10 cellular contexts compared by ENCODE assay signal in the genomic region with DNA sequence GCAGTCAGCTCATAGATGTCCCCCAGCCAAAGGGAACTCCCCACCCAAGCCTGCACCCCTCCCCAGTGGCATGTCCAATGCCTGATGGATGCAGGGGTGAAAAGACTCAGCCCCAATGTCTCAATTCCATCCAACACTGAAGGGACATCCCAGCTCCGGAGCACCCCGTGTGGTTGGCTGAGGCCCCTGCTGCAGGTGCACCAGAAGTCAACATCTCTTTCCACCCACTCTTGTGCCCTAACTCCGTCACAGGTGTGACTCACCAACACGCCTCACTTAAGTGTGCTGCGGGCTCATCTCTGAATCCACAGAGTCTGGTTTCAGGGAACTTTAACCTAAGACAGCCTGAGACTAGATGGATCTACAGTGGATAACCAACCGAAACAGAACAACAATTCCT. TPM values are rescaled to one million over a fixed set of nuclear protein-coding genes. Genes with fewer than 3 reads are reported as not detected.
DNase-seq lines count a peak whose midpoint lies in the region; ATAC-seq and TF ChIP-seq lines count a peak whose summit lies in the region.
"Had no signal": no experiment of that assay in that cellular context is flagged by ENCODE, and none has a peak within 500 bp of the region (broad histone marks: within the 10 kb centered on the region; RNA-seq: fewer than 3 reads in every experiment).

No MANE protein-coding gene starts in this region.

- H4K20me1 ChIP-seq in H9 (ENCODE audit: control insufficient read depth, insufficient read depth, insufficient read length), result no peaks in the 10 kb centered on the region

- H3K23ac ChIP-seq in H9 (ENCODE audit: insufficient read length, low read depth, low read length), result no peak overlapping the region

- no peak overlapping the region for H3K56ac ChIP-seq in H9 (ENCODE audit: insufficient read length, low read depth, low read length)

- intact Hi-C loops in naive thymus-derived CD4-positive, alpha-beta T cell (cut with micrococcal nuclease), result no loop called here

- H2BK20ac ChIP-seq in H9 (ENCODE audit: low read depth, low read length, poor library complexity, severe bottlenecking), result no peak overlapping the region

- no CpG with 5 or more reads among the region's 6 CpGs for WGBS in H9 (ENCODE audit: extremely low coverage, insufficient read length, low lambda C conversion rate)

- H3K27me3 ChIP-seq in H9 (ENCODE audit: insufficient read depth, low read length), result no peaks in the 10 kb centered on the region
- no peaks in the 10 kb centered on the region for H3K27me3 ChIP-seq in naive thymus-derived CD4-positive, alpha-beta T cell (ENCODE audit: control insufficient read depth in 2 of 2, insufficient read depth in 2 of 2, low read length in 2 of 2)

- H2BK12ac ChIP-seq in H9 (ENCODE audit: insufficient read length, low read depth, low read length), result no peak overlapping the region

- no peak overlapping the region for H3K9ac ChIP-seq in H9 (ENCODE audit: extremely low read depth, insufficient read length, low read length)

- H3K27ac Mint-ChIP-seq in H9, result no peak overlapping the region; a peak in 1 of 7 replicates
- peak overlapping the region in 1 of 9 donors; percentile 37 for H3K27ac Mint-ChIP-seq in naive thymus-derived CD4-positive, alpha-beta T cell

- H4K91ac ChIP-seq in H9 (ENCODE audit: insufficient read length, low read depth, low read length), result no peak overlapping the region

- no peaks in the 10 kb centered on the region for H3K4me1 ChIP-seq in H9 (ENCODE audit: insufficient read depth, low read length)
- no peaks in the 10 kb centered on the region for H3K4me1 ChIP-seq in naive thymus-derived CD4-positive, alpha-beta T cell (ENCODE audit: control insufficient read depth in 2 of 2, insufficient read depth in 2 of 2, low read length in 2 of 2)

- H2BK15ac ChIP-seq in H9 (ENCODE audit: low read depth, low read length), result no peak overlapping the region

- no peak overlapping the region for H4K8ac ChIP-seq in H9 (replicated peaks; ENCODE audit: insufficient read length, low read depth, low read length)

- H2AFZ ChIP-seq in H9 (ENCODE audit: low read length), result no peak overlapping the region

- no peak overlapping the region for H3K4me3 ChIP-seq in naive thymus-derived CD4-positive, alpha-beta T cell (ENCODE audit: low read length)

- H2AK5ac ChIP-seq in H9 (ENCODE audit: insufficient read length, low read length), result no peak overlapping the region

- no peak overlapping the region for H3K18ac ChIP-seq in H9 (ENCODE audit: insufficient read length, low read depth, low read length)

- H3K9me3 ChIP-seq in H9 (ENCODE audit: control insufficient read depth, low read depth, low read length), result no peaks in the 10 kb centered on the region
- no peaks in the 10 kb centered on the region for H3K9me3 ChIP-seq in naive thymus-derived CD4-positive, alpha-beta T cell (ENCODE audit: control insufficient read depth in 2 of 3, low read length in 3 of 3)

- no peak overlapping the region for H3K14ac ChIP-seq in H9 (ENCODE audit: insufficient read depth, low read length)

- DNase-seq in ACHN (peak; percentile 89), H9 (peak; percentile 56), activated T-cell treated with anti-CD3 and anti-CD28 coated beads for 4 hours (peak; percentile 31), AG08395 (ENCODE audit: low spot score) (no peak), NCI-H524 (lab: John Stamatoyannopoulos, UW) (no peak), NCI-H1048 (lab: John Stamatoyannopoulos, UW) (no peak)
- peak in 2 of 9 donors; percentile 9 to 30 for DNase-seq in naive thymus-derived CD4-positive, alpha-beta T cell
- DNase-seq: KG1, SHP77 had no signal

- CTCF ChIA-PET in naive thymus-derived CD4-positive, alpha-beta T cell (lab: Charles Lee), result no interaction called here

- H3K4ac ChIP-seq in H9 (ENCODE audit: low read depth, low read length), result no peak overlapping the region

- H3K4me1 Mint-ChIP-seq in H9, result peaks cover 19 to 20% of the 10 kb centered on the region in 2 experiments
- peaks cover 0 to 5% (median 0%) of the 10 kb centered on the region in 7 donors for H3K4me1 Mint-ChIP-seq in naive thymus-derived CD4-positive, alpha-beta T cell

- no peak overlapping the region for H4K5ac ChIP-seq in H9 (ENCODE audit: insufficient read length, low read depth, low read length)

- no peaks in the 10 kb centered on the region for H3K23me2 ChIP-seq in H9 (ENCODE audit: insufficient read length, low read depth, low read length, poor library complexity, severe bottlenecking)

- H3T11ph ChIP-seq in H9 (ENCODE audit: low read length), result no peak overlapping the region

- H3K36me3 ChIP-seq in naive thymus-derived CD4-positive, alpha-beta T cell (ENCODE audit: control insufficient read depth in 2 of 3, insufficient read depth in 3 of 3, low read length in 3 of 3), result no peaks in the 10 kb centered on the region

- no peaks in the 10 kb centered on the region for H3K36me3 Mint-ChIP-seq in H9 (ENCODE audit: insufficient read depth in 1 of 3, low read depth in 3 of 3)
- no peaks in the 10 kb centered on the region for H3K36me3 Mint-ChIP-seq in naive thymus-derived CD4-positive, alpha-beta T cell

- no peaks in the 10 kb centered on the region for H3K79me2 ChIP-seq in H9 (ENCODE audit: insufficient read depth, low read length)

- no peak overlapping the region for H2BK120ac ChIP-seq in H9 (ENCODE audit: low read depth, low read length, poor library complexity, severe bottlenecking)

- H3K4me2 ChIP-seq in H9 (ENCODE audit: insufficient read depth, insufficient read length, low read length), result no peak overlapping the region

- no peak overlapping the region for H3K27ac ChIP-seq in H9 (ENCODE audit: insufficient read length, low read depth, low read length)
- H3K27ac ChIP-seq in naive thymus-derived CD4-positive, alpha-beta T cell (ENCODE audit: low read depth, low read length), result no peak overlapping the region

- POLR2A ChIA-PET in naive thymus-derived CD4-positive, alpha-beta T cell (lab: Charles Lee), result no interaction called here

- H3K4me3 Mint-ChIP-seq in H9, result no peak overlapping the region
- no peak overlapping the region for H3K4me3 Mint-ChIP-seq in naive thymus-derived CD4-positive, alpha-beta T cell

- no peaks in the 10 kb centered on the region; the same call in none of the 2 replicates for H3K27me3 Mint-ChIP-seq in H9 (ENCODE audit: low read depth)
- H3K27me3 Mint-ChIP-seq in naive thymus-derived CD4-positive, alpha-beta T cell, result peaks cover 0 to 9% (median 0%) of the 10 kb centered on the region in 5 donors

- no peaks in the 10 kb centered on the region for H3K79me1 ChIP-seq in H9 (ENCODE audit: insufficient read depth, low read depth, low read length, poor library complexity, severe bottlenecking)

- ATAC-seq in naive thymus-derived CD4-positive, alpha-beta T cell, result peak; percentile 48
- ATAC-seq in HG02981 (IDR thresholded peaks at IDR 0.05; ENCODE audit: unreplicated experiment), result no peak

- no peaks in the 10 kb centered on the region; a peak in 1 of 5 replicates for H3K9me3 Mint-ChIP-seq in H9
- no peaks in the 10 kb centered on the region for H3K9me3 Mint-ChIP-seq in naive thymus-derived CD4-positive, alpha-beta T cell

- peak; percentile 57 for TF ChIP-seq CTCF in H9 (conservative IDR thresholded peaks at IDR 0.05)

- in situ Hi-C loops in ACHN (cut with HindIII; ENCODE audit: low pct_ligation_motif_present, low pct_unique_long_range_greater_than_20kb, low sequenced_read_pairs), result no loop called here

- no peak overlapping the region for H2BK5ac ChIP-seq in H9 (ENCODE audit: insufficient read length, low read length)

RNA-seq across cellular contexts. Expression of gene ZBTB18, which starts 40.9 kb away (rescaled TPM):
- 11.9 and 12.1 TPM in 2 replicates for total RNA-seq in H9 (2021)
- total RNA-seq in naive thymus-derived CD4-positive, alpha-beta T cell, result 10 to 100 TPM; 15.5 to 90.7 (median 50.5) TPM
- 1 to 10 TPM; 3.6 to 3.9 TPM for polyA plus RNA-seq in naive thymus-derived CD4-positive, alpha-beta T cell

Comparison
In these comparisons a context has a peak if more than half of its experiments do, and no peak if none do; other contexts are left out.
1. DNase-seq: peak in ACHN (single experiment), H9 (single experiment) and activated T-cell treated with anti-CD3 and anti-CD28 coated beads for 4 hours (single experiment); none in AG08395 (single experiment), NCI-H524 (0 of 2) and NCI-H1048 (single experiment).